15 cellular contexts compared by ENCODE assay signal in the genomic region with DNA sequence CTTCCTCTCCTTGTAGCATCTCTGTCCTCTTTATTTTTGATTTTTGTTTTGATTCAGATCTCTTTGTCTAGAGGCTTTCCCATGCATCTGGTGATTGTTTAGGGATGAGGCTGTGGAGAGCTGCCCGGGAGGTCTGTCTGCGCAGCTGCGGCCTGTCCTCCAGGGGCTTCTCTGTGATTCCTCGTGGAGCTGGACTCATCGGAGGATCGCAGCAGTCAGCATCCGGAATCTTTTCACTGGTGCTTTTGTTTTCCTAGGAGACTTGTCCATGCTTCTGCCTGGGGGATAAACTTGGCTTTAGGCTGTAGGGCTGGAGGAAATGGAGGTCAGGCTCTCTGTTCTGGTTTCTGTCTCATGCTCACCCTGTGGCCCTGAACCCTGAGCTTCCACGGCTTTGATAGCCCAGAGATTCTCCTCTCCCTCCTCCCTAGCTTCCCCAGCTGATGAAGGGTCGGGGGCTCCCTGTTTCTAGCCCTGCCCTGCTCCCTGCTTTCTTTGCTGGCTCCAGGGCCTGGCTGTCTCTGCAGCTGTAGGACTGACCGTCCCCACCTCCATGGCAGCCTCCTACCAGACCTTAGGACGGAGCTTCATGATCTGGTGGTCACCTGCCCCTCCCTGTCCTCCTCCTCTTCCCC. TPM values are rescaled to one million over a fixed set of nuclear protein-coding genes. Genes with fewer than 3 reads are reported as not detected.
DNase-seq lines count a peak whose midpoint lies in the region; ATAC-seq and TF ChIP-seq lines count a peak whose summit lies in the region.
"Had no signal": no experiment of that assay in that cellular context is flagged by ENCODE, and none has a peak within 500 bp of the region (broad histone marks: within the 10 kb centered on the region; RNA-seq: fewer than 3 reads in every experiment).

No MANE protein-coding gene starts in this region.

- peaks cover 12% of the 10 kb centered on the region; the same call in 1 of the 2 replicates for H3F3A ChIP-seq in DOHH2 (ENCODE audit: control insufficient read depth, insufficient read depth)

- intact Hi-C loops in ascending aorta (cut with DNase I) (no loop called here), body of pancreas (cut with DNase I) (no loop called here)

- 86 to 88% methylated on average over 11 of the region's 11 CpGs for WGBS in body of pancreas, 2 donors

- H4K20me1 ChIP-seq in DOHH2 (ENCODE audit: control insufficient read depth, insufficient read depth, low read depth, low read length), result no peaks in the 10 kb centered on the region

- ATAC-seq in body of pancreas (no peak), HG03521 (IDR thresholded peaks at IDR 0.05; ENCODE audit: unreplicated experiment) (no peak), HG03135 (IDR thresholded peaks at IDR 0.05; ENCODE audit: unreplicated experiment) (no peak)
- ATAC-seq: lower lobe of right lung had no signal

- H3K27ac Mint-ChIP-seq in glutamatergic neuron (ENCODE audit: unreplicated experiment) (peak overlapping the region; percentile 93), nephron progenitor cell (peak overlapping the region; percentile 26)

- H3K4me2 ChIP-seq in DOHH2 (ENCODE audit: low read length), result peak overlapping the region; percentile 3; the same call in 1 of the 2 replicates

- TF ChIP-seq CTCF in DOHH2 (IDR thresholded peaks at IDR 0.05; ENCODE audit: low read depth, low read length, poor library complexity, severe bottlenecking), result no peak
- no peak for TF ChIP-seq CTCF in ascending aorta (IDR thresholded peaks at IDR 0.05)
- no peak for TF ChIP-seq CTCF in glutamatergic neuron (IDR thresholded peaks at IDR 0.05; ENCODE audit: partially characterized antibody, unreplicated experiment)
- TF ChIP-seq CTCF in nephron progenitor cell (IDR thresholded peaks at IDR 0.05), result no peak
- TF ChIP-seq CTCF in body of pancreas (IDR thresholded peaks at IDR 0.05), result no peak

- H3K79me2 ChIP-seq in DOHH2 (ENCODE audit: control insufficient read depth, low read length), result peaks cover 97% of the 10 kb centered on the region

- no peak for TF ChIP-seq POLR2A in body of pancreas (IDR thresholded peaks at IDR 0.05)

- H3K4me1 Mint-ChIP-seq in glutamatergic neuron (ENCODE audit: low read depth, unreplicated experiment), result peaks cover 61% of the 10 kb centered on the region
- peaks cover 48% of the 10 kb centered on the region for H3K4me1 Mint-ChIP-seq in nephron progenitor cell

- H3K4me1 ChIP-seq in DOHH2 (ENCODE audit: control insufficient read depth, low read length), result peaks cover 58% of the 10 kb centered on the region
- H3K4me1 ChIP-seq in ascending aorta, result peaks cover 0 to 33% of the 10 kb centered on the region in 2 donors
- H3K4me1 ChIP-seq in body of pancreas, result no peaks in the 10 kb centered on the region

- H3K36me3 Mint-ChIP-seq in glutamatergic neuron (ENCODE audit: unreplicated experiment) (no peaks in the 10 kb centered on the region), nephron progenitor cell (ENCODE audit: low read depth) (peaks cover 76% of the 10 kb centered on the region)

- peaks cover 73% of the 10 kb centered on the region for H3K36me3 ChIP-seq in DOHH2 (ENCODE audit: control insufficient read depth, low read length)
- H3K36me3 ChIP-seq in ascending aorta, result peaks cover 4 to 16% of the 10 kb centered on the region in 2 donors
- H3K36me3 ChIP-seq in body of pancreas (replicated peaks in 1 of 2; ENCODE audit: insufficient read depth in 1 of 2, low read depth in 2 of 2), result no peaks in the 10 kb centered on the region

- no peak overlapping the region for H3K4me3 ChIP-seq in DOHH2 (ENCODE audit: low read length)
- no peak overlapping the region for H3K4me3 ChIP-seq in ascending aorta
- no peak overlapping the region for H3K4me3 ChIP-seq in body of pancreas
- H3K4me3 ChIP-seq: esophagus muscularis mucosa, lower lobe of right lung, upper lobe of left lung had no signal

- DNase-seq in ascending aorta (ENCODE audit: low spot score in 2 of 2), result peak in 1 of 2 donors; percentile 58
- DNase-seq in glutamatergic neuron, result peak; percentile 67
- no peak for DNase-seq in nephron progenitor cell
- no peak for DNase-seq in midbrain (lab: John Stamatoyannopoulos, UW)
- DNase-seq in body of pancreas, result no peak
- DNase-seq: amniotic stem cell; lower lobe of right lung; NCI-H146; stimulated activated CD4-positive, alpha-beta T cell treated with anti-CD3 and anti-CD28 coated beads, Interleukin-4, amount 100 ng/mL, for 24 hours; upper lobe of left lung had no signal

- peak overlapping the region; percentile 75 for H3K4me3 Mint-ChIP-seq in glutamatergic neuron (ENCODE audit: unreplicated experiment)
- no peak overlapping the region for H3K4me3 Mint-ChIP-seq in nephron progenitor cell
- H3K4me3 Mint-ChIP-seq: CD14-positive monocyte had no signal

- H3K27me3 ChIP-seq in DOHH2 (ENCODE audit: control insufficient read depth, low read length) (no peaks in the 10 kb centered on the region), ascending aorta (no peaks in the 10 kb centered on the region), body of pancreas (no peaks in the 10 kb centered on the region)
- H3K27me3 ChIP-seq: esophagus muscularis mucosa, upper lobe of left lung had no signal

- H3K27ac ChIP-seq in DOHH2 (ENCODE audit: low read depth, low read length) (no peak overlapping the region), ascending aorta (peak overlapping the region; percentile 54 to 64), body of pancreas (no peak overlapping the region)
- H3K27ac ChIP-seq: lower lobe of right lung had no signal

- H3K9me3 ChIP-seq in DOHH2 (ENCODE audit: control insufficient read depth, insufficient read depth, low read length) (no peaks in the 10 kb centered on the region), ascending aorta (no peaks in the 10 kb centered on the region), body of pancreas (no peaks in the 10 kb centered on the region)
- H3K9me3 ChIP-seq: esophagus muscularis mucosa, lower lobe of right lung, upper lobe of left lung had no signal

- peaks cover 13% of the 10 kb centered on the region for H3K27me3 Mint-ChIP-seq in glutamatergic neuron (ENCODE audit: unreplicated experiment)
- no peaks in the 10 kb centered on the region for H3K27me3 Mint-ChIP-seq in nephron progenitor cell (ENCODE audit: low read depth, poor library complexity)

- H3K9me3 Mint-ChIP-seq in glutamatergic neuron (ENCODE audit: unreplicated experiment) (peaks cover 14% of the 10 kb centered on the region), nephron progenitor cell (no peaks in the 10 kb centered on the region)

- no peaks in the 10 kb centered on the region for H3K9me2 ChIP-seq in DOHH2 (replicated peaks; ENCODE audit: control insufficient read depth, low read length)

RNA-seq across cellular contexts. Expression of a gene that starts 35.5 kb away (rescaled TPM):
- total RNA-seq in ascending aorta (161 TPM), glutamatergic neuron (ENCODE audit: unreplicated experiment) (217 TPM), body of pancreas (10 to 100 TPM; 12.2 to 52.1 TPM)

Comparison
In these comparisons a context has a peak if more than half of its experiments do, and no peak if none do; other contexts are left out.
1. H3K27ac ChIP-seq: peak in ascending aorta (2 of 2); none in DOHH2 (single experiment) and body of pancreas (0 of 4).